Comparison of ENCODE assay signal across 8 cellular contexts in the genomic region with DNA sequence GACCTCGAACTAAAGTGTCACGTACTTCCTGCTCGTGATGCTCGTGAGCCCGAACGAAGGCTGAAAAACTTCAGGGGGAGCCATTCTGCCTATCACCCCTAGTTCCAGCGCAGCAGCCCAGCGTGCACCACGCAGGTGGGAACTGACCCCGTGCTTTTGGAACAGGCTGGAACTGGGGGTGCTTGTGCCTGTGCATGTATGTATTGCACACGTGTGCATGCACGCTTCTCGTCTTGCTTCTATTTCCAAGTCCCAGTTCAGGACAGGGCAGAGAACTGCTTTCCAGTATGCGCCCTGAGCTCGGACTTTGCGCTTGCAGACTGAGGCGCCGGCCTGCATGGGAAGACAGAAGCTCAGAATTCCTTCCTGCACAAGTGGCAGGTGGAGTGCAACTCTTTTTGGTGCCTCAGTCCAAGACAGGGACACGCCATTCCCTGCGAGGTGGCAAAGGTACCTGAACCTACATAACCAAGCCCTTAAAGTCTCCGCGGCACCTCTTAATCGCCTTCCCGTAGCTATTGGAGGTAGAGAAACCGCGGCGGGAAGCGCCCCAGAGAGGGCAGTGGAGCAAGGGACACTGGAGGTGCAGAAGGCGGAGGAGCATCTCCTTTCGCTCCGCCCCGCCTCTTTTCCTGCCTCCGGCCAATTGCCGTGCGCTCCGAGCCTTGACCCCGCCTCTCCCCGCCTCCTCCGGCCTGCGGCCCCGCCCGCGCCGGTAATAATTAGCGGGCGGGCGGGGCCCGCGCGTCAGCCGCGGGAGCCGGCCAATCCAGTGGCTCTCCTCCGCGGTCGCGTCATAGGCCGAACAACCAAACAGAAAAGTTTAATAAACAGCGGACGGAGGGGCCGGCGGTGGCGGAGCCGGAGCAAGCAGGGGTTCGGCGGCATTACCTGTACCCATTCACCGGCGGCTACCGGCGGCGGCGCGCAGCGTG. TPM values are rescaled to one million over a fixed set of nuclear protein-coding genes. Genes with fewer than 3 reads are reported as not detected.
DNase-seq lines count a peak whose midpoint lies in the region; ATAC-seq, FAIRE-seq and TF ChIP-seq lines count a peak whose summit lies in the region.

A gene (plus strand): TSS at position 826 of the 935 bp plus-strand sequence. CDS start 60,669 bp downstream, outside the sequence.

- H2AFZ ChIP-seq in OCI-LY3 (ENCODE audit: low read depth, low read length): peak within 1 kb of the TSS; percentile 22; the same call in 1 of the 2 replicates
- H2AFZ ChIP-seq in endothelial cell of umbilical vein (ENCODE audit: low read depth, low read length): peak within 1 kb of the TSS; percentile 99

- H3K9ac ChIP-seq in OCI-LY3 (ENCODE audit: low read length) (peak within 1 kb of the TSS; percentile 96), endothelial cell of umbilical vein (replicated peaks; ENCODE audit: extremely low read depth, insufficient read depth, low read length) (peak within 1 kb of the TSS; percentile 92)

- H4K20me1 ChIP-seq in OCI-LY3 (ENCODE audit: insufficient read depth, low read length) (peaks cover 27% of the 10 kb centered on the region), endothelial cell of umbilical vein (replicated peaks; ENCODE audit: control insufficient read depth, extremely low read depth, insufficient read depth, low read length) (peaks cover 4% of the 10 kb centered on the region)

- H3K27me3 ChIP-seq in OCI-LY3 (ENCODE audit: low read depth, low read length) (peaks cover 11% of the 10 kb centered on the region), endothelial cell of umbilical vein (ENCODE audit: control insufficient read depth in 2 of 2, insufficient read depth in 2 of 2, low read length in 2 of 2) (peaks cover 8 to 16% of the 10 kb centered on the region in 2 experiments)

- POLR2A ChIA-PET in endothelial cell of umbilical vein (lab: Charles Lee): interaction anchor here (1.5 to 1.8 kb wide), 3 partner anchors 14 to 136 kb away, joined by 3 to 5 read pairs (median 5); no protein-coding TSS in a partner anchor

- TF ChIP-seq CTCF in OCI-LY3 (IDR thresholded peaks at IDR 0.05; ENCODE audit: low read depth, low read length) (no peak), endothelial cell of umbilical vein (IDR thresholded peaks at IDR 0.05; ENCODE audit: extremely low read depth in 1 of 2, insufficient read depth in 1 of 2, low read depth in 1 of 2, low read length in 2 of 2) (no peak)

- CTCF ChIA-PET in endothelial cell of umbilical vein (lab: Charles Lee): interaction anchor here (0.8 to 3.3 kb wide), 7 partner anchors 13 to 719 kb away, joined by 3 to 23 read pairs (median 4); no protein-coding TSS in a partner anchor

- H3K4me3 ChIP-seq in OCI-LY3 (ENCODE audit: low read length): peak within 1 kb of the TSS; percentile 90
- peak within 1 kb of the TSS; percentile 54 to 90 (median 89) for H3K4me3 ChIP-seq in endothelial cell of umbilical vein (replicated peaks in 1 of 3; ENCODE audit: insufficient read depth in 1 of 3, low read depth in 1 of 3, low read length in 3 of 3)

- peaks cover 52% of the 10 kb centered on the region for H3K4me1 ChIP-seq in OCI-LY3 (ENCODE audit: low read length)
- peaks cover 18% of the 10 kb centered on the region for H3K4me1 ChIP-seq in endothelial cell of umbilical vein (ENCODE audit: control insufficient read depth, extremely low read depth, insufficient read depth, low read length)

- ATAC-seq in GM21515 (IDR thresholded peaks at IDR 0.05; ENCODE audit: unreplicated experiment): peak; percentile 70

- intact Hi-C loops in endothelial cell of umbilical vein (cut with micrococcal nuclease): loop anchor here (1.0 kb wide), 6 partner anchors 13 to 175 kb away; no protein-coding TSS in a partner anchor

- TF ChIP-seq POLR2A in endothelial cell of umbilical vein (IDR thresholded peaks at IDR 0.05; ENCODE audit: low read depth, low read length): peak; percentile 59

- H3K79me2 ChIP-seq in OCI-LY3 (ENCODE audit: low read length) (peaks cover 44% of the 10 kb centered on the region), endothelial cell of umbilical vein (ENCODE audit: control insufficient read depth, insufficient read depth, low read length) (peaks cover 41% of the 10 kb centered on the region)

- H3K9me3 ChIP-seq in OCI-LY3 (ENCODE audit: insufficient read depth, low read length) (no peaks in the 10 kb centered on the region), endothelial cell of umbilical vein (replicated peaks; ENCODE audit: control insufficient read depth, insufficient read depth, low read length) (no peaks in the 10 kb centered on the region)

- no peaks in the 10 kb centered on the region for H3K9me1 ChIP-seq in endothelial cell of umbilical vein (replicated peaks; ENCODE audit: control insufficient read depth, extremely low read depth, insufficient read depth, low read length)

- H3K4me2 ChIP-seq in OCI-LY3 (ENCODE audit: low read length): peak within 1 kb of the TSS; percentile 98
- peak within 1 kb of the TSS; percentile 95 for H3K4me2 ChIP-seq in endothelial cell of umbilical vein (ENCODE audit: insufficient read depth, low read length)

- DNase-seq in DMS 273 (lab: John Stamatoyannopoulos, UW; ENCODE audit: unreplicated experiment) (peak; percentile 96), HuH-7 (ENCODE audit: low spot score) (peak; percentile 94), endothelial cell of umbilical vein (ENCODE audit: low read depth, low spot score) (peak; percentile 93), middle frontal gyrus (ENCODE audit: extremely low spot score, low spot score) (peak; percentile 95)
- peak; percentile 95 for DNase-seq in activated CD8-positive, alpha-beta memory T cell treated with anti-CD3 and anti-CD28 coated beads, Interleukin-2, amount 50 U/mL, for 48 hours
- DNase-seq in stimulated activated CD8-positive, alpha-beta memory T cell treated with anti-CD3 and anti-CD28 coated beads, Interleukin-2, amount 100 ng/mL, for 48 hours (ENCODE audit: low read depth in 2 of 2): peak; percentile 92 to 94

- no TSS peak for BruUV-seq in endothelial cell of umbilical vein (replicated peaks; lab: Mats Ljungman, UMichigan)

- H3K36me3 ChIP-seq in OCI-LY3 (replicated peaks; ENCODE audit: low read depth, low read length) (no peaks in the 10 kb centered on the region), endothelial cell of umbilical vein (ENCODE audit: control insufficient read depth in 2 of 2, extremely low read depth in 1 of 2, insufficient read depth in 2 of 2, low read length in 2 of 2) (no peaks in the 10 kb centered on the region)

- peak within 1 kb of the TSS; percentile 87 for H3K27ac ChIP-seq in OCI-LY3 (ENCODE audit: low read length)
- peak within 1 kb of the TSS; percentile 87 for H3K27ac ChIP-seq in endothelial cell of umbilical vein (ENCODE audit: insufficient read depth, low read depth, low read length)

- FAIRE-seq in endothelial cell of umbilical vein (lab: Jason Lieb, UNC): peak; percentile 92

- dilution Hi-C loops in endothelial cell of umbilical vein (cut with MboI; ENCODE audit: extremely low pct_ligation_motif_present, low sequenced_read_pairs): no loop called here

TF ChIP-seq in endothelial cell of umbilical vein, 7 proteins besides CTCF, POLR2A, EP300 and RAD21:
- TF ChIP-seq JUN (IDR thresholded peaks at IDR 0.05; ENCODE audit: borderline replicate concordance, insufficient read depth, insufficient read length, low read depth) (no peak), POLR2AphosphoS5 (IDR thresholded peaks at IDR 0.05; ENCODE audit: insufficient read depth, low read depth, low read length) (peak; percentile 56), GATA2 (IDR thresholded peaks at IDR 0.05; ENCODE audit: insufficient read depth, insufficient read length, low read depth, low read length) (no peak)
- TF ChIP-seq, protein P1, sequence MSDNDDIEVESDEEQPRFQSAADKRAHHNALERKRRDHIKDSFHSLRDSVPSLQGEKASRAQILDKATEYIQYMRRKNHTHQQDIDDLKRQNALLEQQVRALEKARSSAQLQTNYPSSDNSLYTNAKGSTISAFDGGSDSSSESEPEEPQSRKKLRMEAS (IDR thresholded peaks at IDR 0.05; ENCODE audit: insufficient read depth, insufficient read length): peak; percentile 45

RNA-seq across cellular contexts. Expression of the gene that starts here (rescaled TPM):
- 50.3 and 53.0 TPM in 2 replicates for total RNA-seq in endothelial cell of umbilical vein
- 97.9 and 98.9 TPM in 2 replicates for polyA plus RNA-seq in endothelial cell of umbilical vein
- polyA plus RNA-seq in endothelial cell of umbilical vein (2011; cell fraction: cytosol; rRNA removed): 83.4 and 83.9 TPM in 2 replicates
- 54.1 and 68.2 TPM in 2 replicates for polyA plus RNA-seq in endothelial cell of umbilical vein (2011; cell fraction: nucleus; rRNA removed)
- polyA plus RNA-seq in endothelial cell of umbilical vein (2012): 54.4 and 69.0 TPM in 2 replicates
- 65.6 and 69.9 TPM in 2 replicates for polyA minus RNA-seq in endothelial cell of umbilical vein
- polyA minus RNA-seq in endothelial cell of umbilical vein (2011; cell fraction: cytosol; rRNA and poly(A)+ RNA removed): 69.6 TPM
- polyA minus RNA-seq in endothelial cell of umbilical vein (2011; cell fraction: nucleus; rRNA and poly(A)+ RNA removed): 66.5 and 85.7 TPM in 2 replicates

Comparison
In these comparisons a context has a peak if more than half of its experiments do, and no peak if none do; other contexts are left out.
1. Peak in every context shown above with its lines: DNase-seq, ATAC-seq, H3K4me3 ChIP-seq and H3K27ac ChIP-seq.